Comparison of ENCODE assay signal across 1 cellular context in genomic region chr20:18314786-18315406, GRCh38.
TF ChIP-seq lines count a peak whose summit lies in the region.

No MANE protein-coding gene starts in this region.

TF ChIP-seq in WTC11, 78 proteins besides CTCF, POLR2A, EP300 and RAD21 (continued from another document):
- TF ChIP-seq ZSCAN18 (CRISPR knock-in tag; IDR thresholded peaks at IDR 0.05) (no peak), RORB (CRISPR knock-in tag; IDR thresholded peaks at IDR 0.05) (no peak)
